Comparison of ENCODE assay signal across 9 cellular contexts in genomic region chr22:36194971-36195370, GRCh38.
DNase-seq lines count a peak whose midpoint lies in the region; ATAC-seq and TF ChIP-seq lines count a peak whose summit lies in the region.
"Had no signal": no experiment of that assay in that cellular context is flagged by ENCODE, and none has a peak within 500 bp of the region (broad histone marks: within the 10 kb centered on the region; RNA-seq: fewer than 3 reads in every experiment).

No MANE protein-coding gene starts in this region.

- H3K27ac Mint-ChIP-seq in memory B cell, result no peak overlapping the region

- H3K27me3 ChIP-seq in effector memory CD4-positive, alpha-beta T cell (replicated peaks; ENCODE audit: control insufficient read depth, insufficient read depth, low read length, poor library complexity, severe bottlenecking), result no peaks in the 10 kb centered on the region

- no peaks in the 10 kb centered on the region for H3K9me3 Mint-ChIP-seq in memory B cell
- H3K9me3 Mint-ChIP-seq: central memory CD8-positive, alpha-beta T cell had no signal

- H3K9me3 ChIP-seq in effector memory CD4-positive, alpha-beta T cell (ENCODE audit: control insufficient read depth, low read length), result no peaks in the 10 kb centered on the region

- TF ChIP-seq CTCF in LNCaP clone FGC (IDR thresholded peaks at IDR 0.05; ENCODE audit: control insufficient read depth, extremely low read depth, insufficient read depth), result peak; percentile 60

- ATAC-seq in memory B cell (ENCODE audit: low read depth), result peak; percentile 65
- no peak for ATAC-seq in GM18907 (IDR thresholded peaks at IDR 0.05; ENCODE audit: unreplicated experiment)

- H3K4me1 Mint-ChIP-seq in memory B cell, result peaks cover 15% of the 10 kb centered on the region
- H3K4me1 Mint-ChIP-seq: central memory CD8-positive, alpha-beta T cell had no signal

- H3K4me3 ChIP-seq in LNCaP clone FGC (ENCODE audit: low read depth, low read length), result no peak overlapping the region
- H3K4me3 ChIP-seq in effector memory CD4-positive, alpha-beta T cell (ENCODE audit: insufficient read depth, low read depth, low read length, poor library complexity, severe bottlenecking), result no peak overlapping the region

- H3K27ac ChIP-seq in effector memory CD4-positive, alpha-beta T cell (ENCODE audit: insufficient read depth, low read length, poor library complexity, severe bottlenecking), result no peak overlapping the region

- DNase-seq in NCI-H1694 treated with DMSO at 0.1 percent for 48 hours (lab: John Stamatoyannopoulos, UW) (peak; percentile 24), NCI-H1694 (lab: John Stamatoyannopoulos, UW) (no peak), LNCaP clone FGC (ENCODE audit: low read depth) (no peak), memory B cell (ENCODE audit: low spot score in 2 of 2) (no peak), superior temporal gyrus (ENCODE audit: extremely low spot score) (peak; percentile 76)
- DNase-seq in activated CD4-positive, alpha-beta T cell treated with anti-CD3 and anti-CD28 coated beads for 24 hours (ENCODE audit: low read depth in 2 of 2), result peak; percentile 16 to 23
- peak in 2 of 3 donors; percentile 8 to 9 for DNase-seq in effector memory CD4-positive, alpha-beta T cell

- no peaks in the 10 kb centered on the region for H3K36me3 ChIP-seq in effector memory CD4-positive, alpha-beta T cell (ENCODE audit: control insufficient read depth, insufficient read depth, low read length)

- no peaks in the 10 kb centered on the region for H3K36me3 Mint-ChIP-seq in memory B cell

- H3K27me3 Mint-ChIP-seq in memory B cell, result peaks cover 13% of the 10 kb centered on the region

- no peak overlapping the region for H3K4me3 Mint-ChIP-seq in memory B cell
- H3K4me3 Mint-ChIP-seq: central memory CD8-positive, alpha-beta T cell had no signal

- H3K4me1 ChIP-seq in effector memory CD4-positive, alpha-beta T cell (ENCODE audit: control insufficient read depth, insufficient read depth, low read length, poor library complexity, severe bottlenecking), result no peaks in the 10 kb centered on the region

Comparison
In these comparisons a context has a peak if more than half of its experiments do, and no peak if none do; other contexts are left out.
1. DNase-seq: peak in NCI-H1694 treated with DMSO at 0.1 percent for 48 hours (single experiment), activated CD4-positive, alpha-beta T cell treated with anti-CD3 and anti-CD28 coated beads for 24 hours (2 of 2), effector memory CD4-positive, alpha-beta T cell (2 of 3) and superior temporal gyrus (single experiment); none in NCI-H1694 (single experiment), LNCaP clone FGC (single experiment) and memory B cell (0 of 2).